ENCODE assay signal across 13 cellular contexts in the genomic region with DNA sequence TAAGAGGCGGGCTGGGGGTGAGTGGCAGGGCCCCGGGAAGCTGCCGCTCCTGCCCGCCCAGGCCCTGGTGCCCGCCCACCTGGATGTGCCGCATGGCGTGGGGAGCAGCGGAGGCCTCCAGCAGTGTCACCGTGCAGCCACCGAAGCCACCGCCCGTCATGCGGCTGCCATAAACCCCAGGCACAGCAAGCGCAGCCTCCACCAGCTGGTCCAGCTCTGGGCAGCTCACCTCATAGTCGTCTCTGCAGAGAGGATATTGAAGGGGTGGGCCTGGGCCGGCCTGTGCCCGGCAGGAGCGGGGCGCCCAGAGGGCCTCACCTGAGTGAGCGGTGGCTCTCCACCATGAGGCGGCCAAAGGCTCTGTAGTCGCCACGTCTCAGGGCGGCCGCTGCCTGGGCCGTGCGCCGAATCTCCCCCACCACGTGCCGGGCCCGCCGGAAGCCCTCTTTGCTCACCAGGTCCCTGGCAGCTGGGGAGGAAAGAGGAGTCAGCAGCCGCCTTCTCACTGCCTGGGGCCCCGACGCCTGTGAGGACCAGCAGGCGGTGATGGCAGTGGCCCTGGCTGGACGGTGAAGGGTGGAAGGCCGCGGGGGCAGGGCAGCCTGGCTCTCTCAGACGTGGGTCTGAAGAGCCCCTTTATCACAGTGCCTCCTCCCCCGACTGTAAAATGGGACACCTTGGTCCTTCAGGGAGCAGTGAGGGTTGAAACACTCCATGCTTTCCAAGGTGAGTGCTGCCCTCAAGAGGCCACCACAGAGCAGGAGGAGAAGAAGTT. TPM values are rescaled to one million over a fixed set of nuclear protein-coding genes. Genes with fewer than 3 reads are reported as not detected.
DNase-seq lines count a peak whose midpoint lies in the region; ATAC-seq, FAIRE-seq and TF ChIP-seq lines count a peak whose summit lies in the region.
"Had no signal": no experiment of that assay in that cellular context is flagged by ENCODE, and none has a peak within 500 bp of the region (broad histone marks: within the 10 kb centered on the region; RNA-seq: fewer than 3 reads in every experiment).

No MANE protein-coding gene starts in this region.

- POLR2A ChIA-PET in H1 (lab: Charles Lee; ENCODE audit: partially characterized antibody), result interaction anchor here (0.6 to 15.1 kb wide), 5 partner anchors 13 to 799 kb away, joined by 3 to 425 read pairs (median 3); a partner anchor contains a TSS

- H3K27ac ChIP-seq in MM.1S (ENCODE audit: low read length) (no peak overlapping the region), H1 (ENCODE audit: low read depth, low read length) (no peak overlapping the region), small intestine (ENCODE audit: low read depth in 1 of 2, low read length in 1 of 2) (no peak overlapping the region), GM23248 (no peak overlapping the region)
- H3K27ac ChIP-seq in effector memory CD4-positive, alpha-beta T cell (ENCODE audit: insufficient read depth, low read length, poor library complexity, severe bottlenecking), result no peak overlapping the region
- H3K27ac ChIP-seq: heart right ventricle, Peyer's patch had no signal

- no peak overlapping the region for H2BK20ac ChIP-seq in H1 (ENCODE audit: low read length)

- no peak for TF ChIP-seq EP300 in H1 (IDR thresholded peaks at IDR 0.05; ENCODE audit: borderline replicate concordance in 1 of 2, low read depth in 2 of 2, low read length in 2 of 2)

- no peak overlapping the region for H2AFZ ChIP-seq in MM.1S (ENCODE audit: low read length)
- no peak overlapping the region for H2AFZ ChIP-seq in H1 (ENCODE audit: low read length)
- H2AFZ ChIP-seq in GM23248, result no peak overlapping the region

- H3K79me2 ChIP-seq in MM.1S (ENCODE audit: low read length), result no peaks in the 10 kb centered on the region
- no peaks in the 10 kb centered on the region for H3K79me2 ChIP-seq in H1 (ENCODE audit: control insufficient read depth in 1 of 2, insufficient read depth in 2 of 2, low read length in 2 of 2)
- H3K79me2 ChIP-seq in GM23248 (ENCODE audit: insufficient read depth), result no peaks in the 10 kb centered on the region

- CTCF ChIA-PET in H1 (lab: Charles Lee; ENCODE audit: partially characterized antibody), result interaction anchor here (0.9 to 19.5 kb wide), 10 partner anchors 6 to 168 kb away, joined by 3 to 359 read pairs (median 3); partner anchors contain the start of gene UNK

- ATAC-seq in Right ventricle myocardium inferior (no peak), left cardiac atrium (no peak), GM19395 (IDR thresholded peaks at IDR 0.05; ENCODE audit: unreplicated experiment) (no peak)
- ATAC-seq: activated CD4-positive, CD25-positive, alpha-beta regulatory T cell treated with anti-CD3 and anti-CD28 coated beads, Interleukin-2, amount 50 U/mL, for 24 hours had no signal

- no peak overlapping the region for H3K4me2 ChIP-seq in MM.1S (ENCODE audit: low read depth, low read length)
- no peak overlapping the region; a peak in 1 of 4 replicates for H3K4me2 ChIP-seq in H1 (ENCODE audit: insufficient read depth in 1 of 2, low read depth in 2 of 2, low read length in 2 of 2)
- H3K4me2 ChIP-seq in GM23248 (ENCODE audit: unreplicated experiment), result no peak overlapping the region

- H4K5ac ChIP-seq in H1 (ENCODE audit: insufficient read length, low read depth, low read length), result no peak overlapping the region

- no peaks in the 10 kb centered on the region for H4K20me1 ChIP-seq in MM.1S (ENCODE audit: insufficient read depth, low read length)
- peaks cover 0 to 4% of the 10 kb centered on the region in 2 experiments for H4K20me1 ChIP-seq in H1 (replicated peaks in 1 of 2; ENCODE audit: control insufficient read depth in 1 of 2, insufficient read depth in 2 of 2, low read length in 2 of 2)
- H4K20me1 ChIP-seq in GM23248 (ENCODE audit: insufficient read depth), result no peaks in the 10 kb centered on the region

- WGBS in H1 (ENCODE audit: extremely low coverage in 1 of 2, insufficient coverage in 1 of 2, insufficient read length in 1 of 2, insufficient replicate concordance in 2 of 2, low coverage in 1 of 2, low lambda C conversion rate in 2 of 2, missing lambda C conversion rate in 1 of 2), 2 experiments, result 89% methylated on average over 31 of the region's 41 CpGs; no CpG with 5 or more reads in 1 of the 2 experiments
- WGBS in small intestine, 3 donors, result 90 to 92% (median 91%) methylated on average over 34 to 41 of the region's 41 CpGs
- WGBS in GM23248 (ENCODE audit: low coverage in 1 of 2, low lambda C conversion rate in 2 of 2, missing lambda C conversion rate in 2 of 2), 2 experiments, result 89 to 91% methylated on average over 39 to 40 of the region's 41 CpGs

- TF ChIP-seq CTCF in MM.1S (IDR thresholded peaks at IDR 0.05; ENCODE audit: low read length) (peak; percentile 20), H1 (IDR thresholded peaks at IDR 0.05; ENCODE audit: control extremely low read depth in 1 of 3, insufficient read depth in 1 of 3, low read depth in 1 of 3, low read length in 3 of 3) (peak; percentile 49 to 69 (median 53); a peak in 3 of 4 replicates)

- no peak overlapping the region for H3K56ac ChIP-seq in H1 (replicated peaks; ENCODE audit: insufficient read length, low read depth, low read length)

- H4K8ac ChIP-seq in H1 (ENCODE audit: extremely low read depth, insufficient read depth, low read length), result peak overlapping the region; percentile 11; the same call in 1 of the 2 replicates

- no peak overlapping the region for H3K4ac ChIP-seq in H1 (replicated peaks; ENCODE audit: insufficient read length, low read depth, low read length)

- H2BK12ac ChIP-seq in H1 (ENCODE audit: low read depth, low read length), result no peak overlapping the region

- H3K9ac ChIP-seq in MM.1S (ENCODE audit: low read length), result no peak overlapping the region
- no peak overlapping the region for H3K9ac ChIP-seq in H1 (replicated peaks in 1 of 4; ENCODE audit: extremely low read depth in 1 of 4, low read depth in 3 of 4, low read length in 3 of 4)
- H3K9ac ChIP-seq in GM23248, result no peak overlapping the region

- H3K4me1 ChIP-seq in MM.1S (ENCODE audit: low read length) (peaks cover 6% of the 10 kb centered on the region), H1 (replicated peaks in 1 of 4; ENCODE audit: control insufficient read depth in 3 of 4, insufficient read depth in 4 of 4, low read length in 3 of 4) (peaks cover 0 to 5% (median 2%) of the 10 kb centered on the region in 4 experiments; a peak in 4 of 7 replicates), small intestine (ENCODE audit: control insufficient read depth in 2 of 2, insufficient read depth in 1 of 2, low read depth in 1 of 2, low read length in 1 of 2) (no peaks in the 10 kb centered on the region), GM23248 (ENCODE audit: insufficient read depth) (no peaks in the 10 kb centered on the region)
- H3K4me1 ChIP-seq in effector memory CD4-positive, alpha-beta T cell (ENCODE audit: control insufficient read depth, insufficient read depth, low read length, poor library complexity, severe bottlenecking), result peaks cover 9% of the 10 kb centered on the region

- H2BK5ac ChIP-seq in H1 (ENCODE audit: low read depth, low read length), result no peak overlapping the region

- in situ Hi-C loops in GM23248 (cut with MboI), result loop anchor here (10.0 kb wide), 1 partner anchor 144 kb away; no protein-coding TSS in a partner anchor

- peak; percentile 57 for DNase-seq in Right ventricle myocardium inferior (ENCODE audit: missing footprints)
- DNase-seq in left cardiac atrium, result no peak
- no peak for DNase-seq in MM.1S
- DNase-seq in H1 (ENCODE audit: low read depth in 1 of 2, low spot score in 2 of 2), result no peak
- DNase-seq in small intestine, result peak; percentile 27
- no peak for DNase-seq in GM23248
- no peak for DNase-seq in effector memory CD4-positive, alpha-beta T cell
- DNase-seq: activated effector memory CD4-positive, alpha-beta T cell treated with Interleukin-2 at 50 U/mL for 16 hours; heart right ventricle; Peyer's patch had no signal

- no peaks in the 10 kb centered on the region for H3F3A ChIP-seq in MM.1S (ENCODE audit: insufficient read depth, low read length)
- no peaks in the 10 kb centered on the region; the same call in 1 of the 2 replicates for H3F3A ChIP-seq in GM23248 (ENCODE audit: insufficient read depth)

- no peak overlapping the region for H3K14ac ChIP-seq in H1 (ENCODE audit: insufficient read length)

- H3K27me3 ChIP-seq in MM.1S (replicated peaks; ENCODE audit: insufficient read depth, low read length) (no peaks in the 10 kb centered on the region), H1 (replicated peaks in 1 of 4; ENCODE audit: control insufficient read depth in 3 of 4, extremely low read depth in 1 of 4, insufficient read depth in 3 of 4, low read length in 3 of 4) (peaks cover 0 to 2% (median 0%) of the 10 kb centered on the region in 4 experiments; a peak in 2 of 7 replicates), small intestine (ENCODE audit: control insufficient read depth in 2 of 2, insufficient read depth in 2 of 2, low read length in 2 of 2) (no peaks in the 10 kb centered on the region), GM23248 (replicated peaks; ENCODE audit: insufficient read depth) (no peaks in the 10 kb centered on the region)
- no peaks in the 10 kb centered on the region for H3K27me3 ChIP-seq in effector memory CD4-positive, alpha-beta T cell (replicated peaks; ENCODE audit: control insufficient read depth, insufficient read depth, low read length, poor library complexity, severe bottlenecking)
- H3K27me3 ChIP-seq: heart right ventricle, Peyer's patch had no signal

- H3K36me3 ChIP-seq in MM.1S (replicated peaks; ENCODE audit: insufficient read depth, low read length) (no peaks in the 10 kb centered on the region), H1 (ENCODE audit: control insufficient read depth in 2 of 4, insufficient read depth in 4 of 4, low read length in 3 of 4) (no peaks in the 10 kb centered on the region), small intestine (ENCODE audit: control insufficient read depth in 2 of 2, insufficient read depth in 2 of 2, low read length in 2 of 2) (peaks cover 9 to 17% of the 10 kb centered on the region in 2 donors), GM23248 (ENCODE audit: low read depth) (no peaks in the 10 kb centered on the region)
- H3K36me3 ChIP-seq in effector memory CD4-positive, alpha-beta T cell (ENCODE audit: control insufficient read depth, insufficient read depth, low read length), result no peaks in the 10 kb centered on the region

- intact Hi-C loops in Right ventricle myocardium inferior (cut with DNase I), result loop anchor here (10.0 kb wide), 1 partner anchor 334 kb away; no protein-coding TSS in a partner anchor
- intact Hi-C loops in left cardiac atrium (cut with DNase I), result loop anchor here in 1 of 2 donors (10.0 kb wide), 1 partner anchor 334 kb away; no protein-coding TSS in a partner anchor

- H3K9me2 ChIP-seq in MM.1S (replicated peaks; ENCODE audit: insufficient read depth, low read length) (no peaks in the 10 kb centered on the region), GM23248 (ENCODE audit: insufficient read depth) (no peaks in the 10 kb centered on the region)

- H2BK120ac ChIP-seq in H1 (replicated peaks; ENCODE audit: low read depth, low read length), result no peak overlapping the region

- TF ChIP-seq POLR2A in H1 (IDR thresholded peaks at IDR 0.05; ENCODE audit: control extremely low read depth in 1 of 2, low read depth in 2 of 2, low read length in 2 of 2), result no peak

- no peaks in the 10 kb centered on the region for H3K79me1 ChIP-seq in H1 (ENCODE audit: low read depth, low read length)

- H3K18ac ChIP-seq in H1 (ENCODE audit: extremely low read depth, low read length), result no peak overlapping the region

- TF ChIP-seq RAD21 in H1 (IDR thresholded peaks at IDR 0.05 in 1 of 2, conservative IDR thresholded peaks at IDR 0.05 in 1 of 2; ENCODE audit: low read depth in 2 of 2, low read length in 2 of 2), result peak; percentile 48 to 55

- H3K9me3 ChIP-seq in MM.1S (replicated peaks; ENCODE audit: insufficient read depth, low read length), result no peaks in the 10 kb centered on the region
- no peaks in the 10 kb centered on the region for H3K9me3 ChIP-seq in H1 (ENCODE audit: insufficient read depth in 2 of 2, low read depth in 1 of 2, low read length in 1 of 2)
- H3K9me3 ChIP-seq in small intestine (ENCODE audit: control insufficient read depth, low read depth), result no peaks in the 10 kb centered on the region
- no peaks in the 10 kb centered on the region for H3K9me3 ChIP-seq in GM23248 (ENCODE audit: low read depth)
- H3K9me3 ChIP-seq in effector memory CD4-positive, alpha-beta T cell (ENCODE audit: control insufficient read depth, low read length), result no peaks in the 10 kb centered on the region
- H3K9me3 ChIP-seq: heart right ventricle, Peyer's patch had no signal

- H3K23ac ChIP-seq in H1 (ENCODE audit: insufficient read length), result no peak overlapping the region

- H3K23me2 ChIP-seq in H1 (ENCODE audit: low read depth, low read length), result no peaks in the 10 kb centered on the region; the same call in 1 of the 2 replicates

- FAIRE-seq in H1 (lab: Jason Lieb, UNC) (no peak), small intestine (lab: Jason Lieb, UNC) (no peak)
- FAIRE-seq: colon had no signal

- no peak overlapping the region for H3K4me3 ChIP-seq in MM.1S (ENCODE audit: low read length)
- H3K4me3 ChIP-seq in H1 (ENCODE audit: extremely low read depth in 1 of 4, insufficient read depth in 2 of 4, low read depth in 3 of 4, low read length in 4 of 4), result no peak overlapping the region
- no peak overlapping the region for H3K4me3 ChIP-seq in small intestine (ENCODE audit: low read depth in 1 of 2, low read length in 2 of 2)
- H3K4me3 ChIP-seq in GM23248, result no peak overlapping the region
- H3K4me3 ChIP-seq in effector memory CD4-positive, alpha-beta T cell (ENCODE audit: insufficient read depth, low read depth, low read length, poor library complexity, severe bottlenecking), result no peak overlapping the region
- H3K4me3 ChIP-seq: heart right ventricle, Peyer's patch had no signal

- H2AK5ac ChIP-seq in H1 (ENCODE audit: low read depth, low read length), result no peak overlapping the region

- H2BK15ac ChIP-seq in H1 (ENCODE audit: low read length), result no peak overlapping the region; the same call in 1 of the 2 replicates

- no peak overlapping the region for H4K91ac ChIP-seq in H1 (replicated peaks; ENCODE audit: insufficient read length, low read length)

RNA-seq across cellular contexts. Expression of gene GALK1, which starts 6.7 kb away (rescaled TPM):
- 23.8 TPM for total RNA-seq in Right ventricle myocardium inferior
- 10 to 100 TPM; 22.0 to 22.9 TPM for total RNA-seq in left cardiac atrium
- total RNA-seq in H1 (2021; fragmentation: NEBNext Ultra II Directional; extraction: Animal tissue kit (Norgen Biotek cat#: 25700)), result 31.0 and 34.1 TPM in 2 replicates
- polyA plus RNA-seq in H1 (2011; rRNA removed), result 47.9 and 65.5 TPM in 2 replicates
- polyA plus RNA-seq in H1 (2011; cell fraction: cytosol; rRNA removed), result 44.5 TPM
- 55.8 TPM for polyA plus RNA-seq in H1 (2011; cell fraction: nucleus; rRNA removed)
- polyA plus RNA-seq in H1 (2012, experiment 1 of 2), result 16.4 to 35.1 TPM (median 32.3 TPM) in 4 replicates
- polyA plus RNA-seq in H1 (2012, experiment 2 of 2), result 35.2 TPM
- polyA plus RNA-seq in H1 (2013, experiment 1 of 2), result 21.9 TPM
- polyA plus RNA-seq in H1 (2013, experiment 2 of 2), result 20.6 TPM
- 12.2 and 12.8 TPM in 2 replicates for polyA minus RNA-seq in H1 (2011; rRNA and poly(A)+ RNA removed)
- polyA minus RNA-seq in H1 (2011; cell fraction: cytosol; rRNA and poly(A)+ RNA removed), result 20.1 TPM
- 19.5 TPM for polyA minus RNA-seq in H1 (2011; cell fraction: nucleus; rRNA and poly(A)+ RNA removed)
- polyA plus RNA-seq in small intestine, result 100 to 1,000 TPM in 1 of 3 donors, 10 to 100 TPM in 2; 43.4 to 116 (median 83.5) TPM
- total RNA-seq in GM23248 (2014; rRNA removed; shearing (Covaris generic)), result 16.6 and 40.6 TPM in 2 replicates
- 46.5 and 47.3 TPM in 2 replicates for polyA plus RNA-seq in GM23248 (2016; fragmentation: Nextera tagmentation; extraction: Ambion mirVana)

RNA-seq across cellular contexts. Expression of gene UNK, which starts 26.3 kb away (rescaled TPM):
- total RNA-seq in Right ventricle myocardium inferior (16.0 TPM), left cardiac atrium (10 to 100 TPM; 15.8 to 17.8 TPM)
- total RNA-seq in H1 (2021; fragmentation: NEBNext Ultra II Directional; extraction: Animal tissue kit (Norgen Biotek cat#: 25700)), result 33.0 and 33.3 TPM in 2 replicates
- polyA plus RNA-seq in H1 (2011; rRNA removed) (24.2 and 28.9 TPM in 2 replicates), small intestine (10 to 100 TPM in 2 of 3 donors, 1 to 10 TPM in 1; 8.9 to 20.0 (median 12.7) TPM), GM23248 (2016; fragmentation: Nextera tagmentation; extraction: Ambion mirVana) (12.4 and 13.3 TPM in 2 replicates)
- 25.1 TPM for polyA plus RNA-seq in H1 (2011; cell fraction: cytosol; rRNA removed)
- polyA plus RNA-seq in H1 (2011; cell fraction: nucleus; rRNA removed), result 45.5 TPM
- 22.6 to 27.0 TPM (median 24.8 TPM) in 4 replicates for polyA plus RNA-seq in H1 (2012, experiment 1 of 2)
- 14.6 TPM for polyA plus RNA-seq in H1 (2012, experiment 2 of 2)
- 19.3 TPM for polyA plus RNA-seq in H1 (2013, experiment 1 of 2)
- 19.1 TPM for polyA plus RNA-seq in H1 (2013, experiment 2 of 2)
- polyA minus RNA-seq in H1 (2011; rRNA and poly(A)+ RNA removed), result 52.1 and 62.7 TPM in 2 replicates
- 38.1 TPM for polyA minus RNA-seq in H1 (2011; cell fraction: cytosol; rRNA and poly(A)+ RNA removed)
- polyA minus RNA-seq in H1 (2011; cell fraction: nucleus; rRNA and poly(A)+ RNA removed), result 75.4 TPM
- total RNA-seq in GM23248 (2014; rRNA removed; shearing (Covaris generic)), result 11.5 and 20.2 TPM in 2 replicates

RNA-seq across cellular contexts. Expression of gene ITGB4, which starts 37.1 kb away (rescaled TPM):
- total RNA-seq in Right ventricle myocardium inferior (7.5 TPM), left cardiac atrium (10 to 100 TPM; 18.9 to 26.9 TPM)
- 5.4 and 5.6 TPM in 2 replicates for total RNA-seq in H1 (2021; fragmentation: NEBNext Ultra II Directional; extraction: Animal tissue kit (Norgen Biotek cat#: 25700))
- polyA plus RNA-seq in H1 (2011; rRNA removed) (5.2 and 8.4 TPM in 2 replicates), small intestine (100 to 1,000 TPM; 100 to 288 (median 210) TPM), GM23248 (2016; fragmentation: Nextera tagmentation; extraction: Ambion mirVana) (1.1 and 1.5 TPM in 2 replicates)
- 3.5 TPM for polyA plus RNA-seq in H1 (2011; cell fraction: cytosol; rRNA removed)
- polyA plus RNA-seq in H1 (2011; cell fraction: nucleus; rRNA removed), result 12.3 TPM
- 4.4 to 8.2 TPM (median 6.4 TPM) in 4 replicates for polyA plus RNA-seq in H1 (2012, experiment 1 of 2)
- 5.0 TPM for polyA plus RNA-seq in H1 (2012, experiment 2 of 2)
- polyA plus RNA-seq in H1 (2013, experiment 1 of 2), result 10.2 TPM
- 7.5 TPM for polyA plus RNA-seq in H1 (2013, experiment 2 of 2)
- 7.9 and 8.0 TPM in 2 replicates for polyA minus RNA-seq in H1 (2011; rRNA and poly(A)+ RNA removed)
- polyA minus RNA-seq in H1 (2011; cell fraction: cytosol; rRNA and poly(A)+ RNA removed), result 7.6 TPM
- polyA minus RNA-seq in H1 (2011; cell fraction: nucleus; rRNA and poly(A)+ RNA removed), result 6.2 TPM
- under 0.01 TPM in 1 of 2 replicates, not detected in the other for total RNA-seq in GM23248 (2014; rRNA removed; shearing (Covaris generic))

Comparison
In these comparisons a context has a peak if more than half of its experiments do, and no peak if none do; other contexts are left out.
1. DNase-seq: peak in Right ventricle myocardium inferior (single experiment) and small intestine (single experiment); none in left cardiac atrium (single experiment), MM.1S (single experiment), H1 (0 of 2), GM23248 (single experiment) and effector memory CD4-positive, alpha-beta T cell (0 of 3).